Comparison of ENCODE assay signal across 8 cellular contexts in the genomic region with DNA sequence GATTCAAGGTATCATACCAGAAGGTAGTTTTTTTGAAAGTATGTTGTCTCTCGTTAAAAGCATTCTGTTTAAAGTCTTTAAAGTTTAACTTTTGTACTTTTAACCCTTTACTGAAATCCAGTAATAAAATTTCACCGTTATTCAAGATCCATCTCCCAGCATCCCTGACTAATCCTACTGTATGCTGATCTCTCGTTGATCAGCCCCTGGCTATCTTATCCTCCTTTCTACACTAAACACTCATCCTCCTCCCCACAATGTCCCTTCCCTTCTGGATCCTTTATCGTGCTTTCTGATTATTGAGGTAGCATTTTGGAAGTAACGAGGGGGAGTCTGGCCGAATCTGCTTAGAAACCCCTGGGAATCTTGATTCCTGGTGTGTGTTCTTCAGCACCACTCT. TPM values are rescaled to one million over a fixed set of nuclear protein-coding genes. Genes with fewer than 3 reads are reported as not detected.
DNase-seq lines count a peak whose midpoint lies in the region; ATAC-seq and TF ChIP-seq lines count a peak whose summit lies in the region.

No MANE protein-coding gene starts in this region.

- H3K27ac ChIP-seq in tibial artery, result peak overlapping the region; percentile 5 to 41

- no peaks in the 10 kb centered on the region for H3K27me3 ChIP-seq in tibial artery

- no peaks in the 10 kb centered on the region for H3K9me3 Mint-ChIP-seq in activated T-cell treated with anti-CD3 and anti-CD28 coated beads, Interleukin-2, amount 50 U/mL, for 72 hours
- H3K9me3 Mint-ChIP-seq in activated naive CD4-positive, alpha-beta T cell treated with anti-CD3 and anti-CD28 coated beads, Interleukin-2, amount 50 U/mL, for 72 hours, result no peaks in the 10 kb centered on the region

- H3K9me3 ChIP-seq in tibial artery, result no peaks in the 10 kb centered on the region

- peaks cover 66% of the 10 kb centered on the region for H3K4me1 Mint-ChIP-seq in activated T-cell treated with anti-CD3 and anti-CD28 coated beads, Interleukin-2, amount 50 U/mL, for 72 hours (ENCODE audit: low read depth)

- H3K4me3 ChIP-seq in tibial artery, result peak overlapping the region; percentile 92 to 95

- ATAC-seq in activated T-cell treated with anti-CD3 and anti-CD28 coated beads, Interleukin-2, amount 50 U/mL, for 72 hours (replicated peaks in 1 of 2), result no peak
- no peak for ATAC-seq in activated naive CD4-positive, alpha-beta T cell treated with anti-CD3 and anti-CD28 coated beads, Interleukin-2, amount 50 U/mL, for 72 hours

- peaks cover 0 to 35% (median 15%) of the 10 kb centered on the region in 4 donors for H3K4me1 ChIP-seq in tibial artery

- no peak for TF ChIP-seq CTCF in tibial artery (IDR thresholded peaks at IDR 0.05)

- H3K27me3 Mint-ChIP-seq in activated T-cell treated with anti-CD3 and anti-CD28 coated beads, Interleukin-2, amount 50 U/mL, for 72 hours (ENCODE audit: low read depth), result no peaks in the 10 kb centered on the region

- intact Hi-C loops in tibial artery (cut with DNase I; ENCODE audit: low total_unique reads), result loop anchor here (5.0 kb wide), 2 partner anchors 49 to 199 kb away; partner anchors contain the start of genes BIVM and POGLUT2

- H3K36me3 ChIP-seq in tibial artery, result no peaks in the 10 kb centered on the region

- peaks cover 4 to 21% of the 10 kb centered on the region in 2 donors for H3K36me3 Mint-ChIP-seq in activated T-cell treated with anti-CD3 and anti-CD28 coated beads, Interleukin-2, amount 50 U/mL, for 72 hours (ENCODE audit: insufficient read depth in 2 of 2)
- H3K36me3 Mint-ChIP-seq in activated naive CD4-positive, alpha-beta T cell treated with anti-CD3 and anti-CD28 coated beads, Interleukin-2, amount 50 U/mL, for 72 hours, result peaks cover 18 to 25% of the 10 kb centered on the region in 2 donors

- H3K4me3 Mint-ChIP-seq in activated T-cell treated with anti-CD3 and anti-CD28 coated beads, Interleukin-2, amount 50 U/mL, for 72 hours, result peak overlapping the region; percentile 91 to 99

- DNase-seq in activated T-cell treated with anti-CD3 and anti-CD28 coated beads, Interleukin-2, amount 50 U/mL, for 72 hours, result no peak
- no peak for DNase-seq in activated T-cell treated with anti-CD3 and anti-CD28 coated beads, Interleukin-2, amount 50 U/mL, for 1 hour
- no peak for DNase-seq in activated naive CD4-positive, alpha-beta T cell treated with anti-CD3 and anti-CD28 coated beads, Interleukin-2, amount 50 U/mL, for 72 hours (ENCODE audit: low spot score in 2 of 2)
- peak; percentile 20 for DNase-seq in kidney tubule cell (ENCODE audit: low spot score)
- no peak for DNase-seq in tibial artery
- DNase-seq in DMS153 (lab: John Stamatoyannopoulos, UW), result no peak
- DNase-seq in LoVo (ENCODE audit: low spot score), result no peak
- no peak for DNase-seq in NCI-H2107 treated with DMSO at 0.1 percent for 48 hours (lab: John Stamatoyannopoulos, UW; ENCODE audit: unreplicated experiment)

- peak overlapping the region; percentile 98 for H3K27ac Mint-ChIP-seq in activated T-cell treated with anti-CD3 and anti-CD28 coated beads, Interleukin-2, amount 50 U/mL, for 72 hours
- H3K27ac Mint-ChIP-seq in activated naive CD4-positive, alpha-beta T cell treated with anti-CD3 and anti-CD28 coated beads, Interleukin-2, amount 50 U/mL, for 72 hours, result peak overlapping the region; percentile 93 to 100

RNA-seq across cellular contexts. Expression of gene TPP2, which starts 1.3 kb away (rescaled TPM):
- 10 to 100 TPM; 55.3 to 67.6 TPM for total RNA-seq in activated T-cell treated with anti-CD3 and anti-CD28 coated beads, Interleukin-2, amount 50 U/mL, for 72 hours
- 10 to 100 TPM; 62.4 to 62.7 TPM for total RNA-seq in activated naive CD4-positive, alpha-beta T cell treated with anti-CD3 and anti-CD28 coated beads, Interleukin-2, amount 50 U/mL, for 72 hours
